Comparison of ENCODE assay signal across 1 cellular context in genomic region chr22:36506637-36507517, GRCh38.
TF ChIP-seq lines count a peak whose summit lies in the region.

FOXRED2 (minus strand) TSS chr22:36507040; CDS start chr22:36506422, 618 bp downstream.

TF ChIP-seq in HEK293, 187 proteins besides CTCF, POLR2A, EP300 and RAD21 (continued from another document and continues in another):
- TF ChIP-seq, protein P1, sequence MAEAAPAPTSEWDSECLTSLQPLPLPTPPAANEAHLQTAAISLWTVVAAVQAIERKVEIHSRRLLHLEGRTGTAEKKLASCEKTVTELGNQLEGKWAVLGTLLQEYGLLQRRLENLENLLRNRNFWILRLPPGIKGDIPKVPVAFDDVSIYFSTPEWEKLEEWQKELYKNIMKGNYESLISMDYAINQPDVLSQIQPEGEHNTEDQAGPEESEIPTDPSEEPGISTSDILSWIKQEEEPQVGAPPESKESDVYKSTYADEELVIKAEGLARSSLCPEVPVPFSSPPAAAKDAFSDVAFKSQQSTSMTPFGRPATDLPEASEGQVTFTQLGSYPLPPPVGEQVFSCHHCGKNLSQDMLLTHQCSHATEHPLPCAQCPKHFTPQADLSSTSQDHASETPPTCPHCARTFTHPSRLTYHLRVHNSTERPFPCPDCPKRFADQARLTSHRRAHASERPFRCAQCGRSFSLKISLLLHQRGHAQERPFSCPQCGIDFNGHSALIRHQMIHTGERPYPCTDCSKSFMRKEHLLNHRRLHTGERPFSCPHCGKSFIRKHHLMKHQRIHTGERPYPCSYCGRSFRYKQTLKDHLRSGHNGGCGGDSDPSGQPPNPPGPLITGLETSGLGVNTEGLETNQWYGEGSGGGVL (tag by site-specific recombination; IDR thresholded peaks at IDR 0.05) = peak; percentile 38; the same call in 1 of the 2 replicates
- TF ChIP-seq ZNF155 (tag by site-specific recombination; IDR thresholded peaks at IDR 0.05) (no peak), REPIN1 (tag by site-specific recombination; IDR thresholded peaks at IDR 0.05; ENCODE audit: low read depth) (0 out of 2 replicates have a peak, but pooled peaks have one; percentile 9), ZNF791 (tag by site-specific recombination; IDR thresholded peaks at IDR 0.05) (no peak), OVOL3 (tag by site-specific recombination; IDR thresholded peaks at IDR 0.05) (0 out of 2 replicates have a peak, but pooled peaks have one; percentile 12), ZNF596 (tag by site-specific recombination; IDR thresholded peaks at IDR 0.05) (peak; percentile 37; the same call in 1 of the 2 replicates), ZNF114 (tag by site-specific recombination; IDR thresholded peaks at IDR 0.05) (no peak), SP2 (tag by site-specific recombination; IDR thresholded peaks at IDR 0.05) (peak; percentile 69), ZNF610 (tag by site-specific recombination; IDR thresholded peaks at IDR 0.05; ENCODE audit: borderline replicate concordance) (peak; percentile 78; the same call in 1 of the 2 replicates), SALL2 (tag by site-specific recombination; IDR thresholded peaks at IDR 0.05; ENCODE audit: borderline replicate concordance) (no peak), ZNF660 (tag by site-specific recombination; IDR thresholded peaks at IDR 0.05) (peak; percentile 58; the same call in 1 of the 2 replicates), IKZF3 (tag by site-specific recombination; IDR thresholded peaks at IDR 0.05) (peak; percentile 77), SCRT2 (tag by site-specific recombination; IDR thresholded peaks at IDR 0.05) (peak; percentile 71), ZBTB11 (tag by site-specific recombination; conservative IDR thresholded peaks at IDR 0.05; ENCODE audit: low read depth) (no peak), ZNF112 (tag by site-specific recombination; IDR thresholded peaks at IDR 0.05) (no peak), ZNF394 (tag by site-specific recombination; IDR thresholded peaks at IDR 0.05; ENCODE audit: borderline replicate concordance) (0 out of 2 replicates have a peak, but pooled peaks have one; percentile 27), ZBTB8A (tag by site-specific recombination; IDR thresholded peaks at IDR 0.05) (0 out of 2 replicates have a peak, but pooled peaks have one; percentile 56), TRIM28 (IDR thresholded peaks at IDR 0.05; ENCODE audit: borderline replicate concordance, low read length) (peak; percentile 10; the same call in 1 of the 2 replicates), ZNF548 (tag by site-specific recombination; IDR thresholded peaks at IDR 0.05) (no peak), GLIS1 (tag by site-specific recombination; IDR thresholded peaks at IDR 0.05) (peak; percentile 53; the same call in 1 of the 2 replicates), ZNF621 (tag by site-specific recombination; IDR thresholded peaks at IDR 0.05) (no peak), TCF7L2 (IDR thresholded peaks at IDR 0.05; ENCODE audit: borderline replicate concordance, low read depth, low read length) (no peak), ZBTB1 (tag by site-specific recombination; IDR thresholded peaks at IDR 0.05) (0 out of 2 replicates have a peak, but pooled peaks have one; percentile 16), ZFP69B (tag by site-specific recombination; IDR thresholded peaks at IDR 0.05) (peak; percentile 17; the same call in 1 of the 2 replicates), ZNF521 (tag by site-specific recombination; IDR thresholded peaks at IDR 0.05) (no peak), ZNF449 (tag by site-specific recombination; IDR thresholded peaks at IDR 0.05) (peak; percentile 61), ZNF501 (tag by site-specific recombination; IDR thresholded peaks at IDR 0.05) (0 out of 2 replicates have a peak, but pooled peaks have one; percentile 27), HOXC10 (CRISPR knock-in tag; IDR thresholded peaks at IDR 0.05) (peak; percentile 91; the same call in 1 of the 2 replicates), ZNF76 (tag by site-specific recombination; IDR thresholded peaks at IDR 0.05; ENCODE audit: borderline replicate concordance, low read depth) (peak; percentile 56; the same call in 1 of the 2 replicates), ZSCAN30 (tag by site-specific recombination; IDR thresholded peaks at IDR 0.05) (peak; percentile 71; the same call in 1 of the 2 replicates), ZBTB20 (tag by site-specific recombination; IDR thresholded peaks at IDR 0.05) (peak; percentile 3; the same call in 1 of the 2 replicates), KLF16 (tag by site-specific recombination; IDR thresholded peaks at IDR 0.05) (peak; percentile 84), KLF10 (tag by site-specific recombination; IDR thresholded peaks at IDR 0.05) (peak; percentile 89; the same call in 1 of the 2 replicates)
- TF ChIP-seq, protein P2, sequence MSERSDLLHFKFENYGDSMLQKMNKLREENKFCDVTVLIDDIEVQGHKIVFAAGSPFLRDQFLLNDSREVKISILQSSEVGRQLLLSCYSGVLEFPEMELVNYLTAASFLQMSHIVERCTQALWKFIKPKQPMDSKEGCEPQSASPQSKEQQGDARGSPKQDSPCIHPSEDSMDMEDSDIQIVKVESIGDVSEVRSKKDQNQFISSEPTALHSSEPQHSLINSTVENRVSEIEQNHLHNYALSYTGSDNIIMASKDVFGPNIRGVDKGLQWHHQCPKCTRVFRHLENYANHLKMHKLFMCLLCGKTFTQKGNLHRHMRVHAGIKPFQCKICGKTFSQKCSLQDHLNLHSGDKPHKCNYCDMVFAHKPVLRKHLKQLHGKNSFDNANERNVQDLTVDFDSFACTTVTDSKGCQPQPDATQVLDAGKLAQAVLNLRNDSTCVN (tag by site-specific recombination; optimal IDR thresholded peaks at IDR 0.05) = peak; percentile 94
- TF ChIP-seq, protein P3, sequence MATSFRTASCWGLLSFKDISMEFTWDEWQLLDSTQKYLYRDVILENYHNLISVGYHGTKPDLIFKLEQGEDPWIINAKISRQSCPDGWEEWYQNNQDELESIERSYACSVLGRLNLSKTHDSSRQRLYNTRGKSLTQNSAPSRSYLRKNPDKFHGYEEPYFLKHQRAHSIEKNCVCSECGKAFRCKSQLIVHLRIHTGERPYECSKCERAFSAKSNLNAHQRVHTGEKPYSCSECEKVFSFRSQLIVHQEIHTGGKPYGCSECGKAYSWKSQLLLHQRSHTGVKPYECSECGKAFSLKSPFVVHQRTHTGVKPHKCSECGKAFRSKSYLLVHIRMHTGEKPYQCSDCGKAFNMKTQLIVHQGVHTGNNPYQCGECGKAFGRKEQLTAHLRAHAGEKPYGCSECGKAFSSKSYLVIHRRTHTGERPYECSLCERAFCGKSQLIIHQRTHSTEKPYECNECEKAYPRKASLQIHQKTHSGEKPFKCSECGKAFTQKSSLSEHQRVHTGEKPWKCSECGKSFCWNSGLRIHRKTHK (tag by site-specific recombination; IDR thresholded peaks at IDR 0.05) = no peak
- TF ChIP-seq, protein P4, sequence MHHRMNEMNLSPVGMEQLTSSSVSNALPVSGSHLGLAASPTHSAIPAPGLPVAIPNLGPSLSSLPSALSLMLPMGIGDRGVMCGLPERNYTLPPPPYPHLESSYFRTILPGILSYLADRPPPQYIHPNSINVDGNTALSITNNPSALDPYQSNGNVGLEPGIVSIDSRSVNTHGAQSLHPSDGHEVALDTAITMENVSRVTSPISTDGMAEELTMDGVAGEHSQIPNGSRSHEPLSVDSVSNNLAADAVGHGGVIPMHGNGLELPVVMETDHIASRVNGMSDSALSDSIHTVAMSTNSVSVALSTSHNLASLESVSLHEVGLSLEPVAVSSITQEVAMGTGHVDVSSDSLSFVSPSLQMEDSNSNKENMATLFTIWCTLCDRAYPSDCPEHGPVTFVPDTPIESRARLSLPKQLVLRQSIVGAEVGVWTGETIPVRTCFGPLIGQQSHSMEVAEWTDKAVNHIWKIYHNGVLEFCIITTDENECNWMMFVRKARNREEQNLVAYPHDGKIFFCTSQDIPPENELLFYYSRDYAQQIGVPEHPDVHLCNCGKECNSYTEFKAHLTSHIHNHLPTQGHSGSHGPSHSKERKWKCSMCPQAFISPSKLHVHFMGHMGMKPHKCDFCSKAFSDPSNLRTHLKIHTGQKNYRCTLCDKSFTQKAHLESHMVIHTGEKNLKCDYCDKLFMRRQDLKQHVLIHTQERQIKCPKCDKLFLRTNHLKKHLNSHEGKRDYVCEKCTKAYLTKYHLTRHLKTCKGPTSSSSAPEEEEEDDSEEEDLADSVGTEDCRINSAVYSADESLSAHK (tag by site-specific recombination; IDR thresholded peaks at IDR 0.05) = 0 out of 2 replicates have a peak, but pooled peaks have one; percentile 31
- TF ChIP-seq, protein P5, sequence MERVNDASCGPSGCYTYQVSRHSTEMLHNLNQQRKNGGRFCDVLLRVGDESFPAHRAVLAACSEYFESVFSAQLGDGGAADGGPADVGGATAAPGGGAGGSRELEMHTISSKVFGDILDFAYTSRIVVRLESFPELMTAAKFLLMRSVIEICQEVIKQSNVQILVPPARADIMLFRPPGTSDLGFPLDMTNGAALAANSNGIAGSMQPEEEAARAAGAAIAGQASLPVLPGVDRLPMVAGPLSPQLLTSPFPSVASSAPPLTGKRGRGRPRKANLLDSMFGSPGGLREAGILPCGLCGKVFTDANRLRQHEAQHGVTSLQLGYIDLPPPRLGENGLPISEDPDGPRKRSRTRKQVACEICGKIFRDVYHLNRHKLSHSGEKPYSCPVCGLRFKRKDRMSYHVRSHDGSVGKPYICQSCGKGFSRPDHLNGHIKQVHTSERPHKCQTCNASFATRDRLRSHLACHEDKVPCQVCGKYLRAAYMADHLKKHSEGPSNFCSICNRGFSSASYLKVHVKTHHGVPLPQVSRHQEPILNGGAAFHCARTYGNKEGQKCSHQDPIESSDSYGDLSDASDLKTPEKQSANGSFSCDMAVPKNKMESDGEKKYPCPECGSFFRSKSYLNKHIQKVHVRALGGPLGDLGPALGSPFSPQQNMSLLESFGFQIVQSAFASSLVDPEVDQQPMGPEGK (tag by site-specific recombination; IDR thresholded peaks at IDR 0.05) = peak; percentile 85
- TF ChIP-seq, protein P6, sequence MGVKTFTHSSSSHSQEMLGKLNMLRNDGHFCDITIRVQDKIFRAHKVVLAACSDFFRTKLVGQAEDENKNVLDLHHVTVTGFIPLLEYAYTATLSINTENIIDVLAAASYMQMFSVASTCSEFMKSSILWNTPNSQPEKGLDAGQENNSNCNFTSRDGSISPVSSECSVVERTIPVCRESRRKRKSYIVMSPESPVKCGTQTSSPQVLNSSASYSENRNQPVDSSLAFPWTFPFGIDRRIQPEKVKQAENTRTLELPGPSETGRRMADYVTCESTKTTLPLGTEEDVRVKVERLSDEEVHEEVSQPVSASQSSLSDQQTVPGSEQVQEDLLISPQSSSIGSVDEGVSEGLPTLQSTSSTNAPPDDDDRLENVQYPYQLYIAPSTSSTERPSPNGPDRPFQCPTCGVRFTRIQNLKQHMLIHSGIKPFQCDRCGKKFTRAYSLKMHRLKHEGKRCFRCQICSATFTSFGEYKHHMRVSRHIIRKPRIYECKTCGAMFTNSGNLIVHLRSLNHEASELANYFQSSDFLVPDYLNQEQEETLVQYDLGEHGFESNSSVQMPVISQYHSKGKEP (tag by site-specific recombination; IDR thresholded peaks at IDR 0.05) = peak; percentile 79
- TF ChIP-seq, protein P7, sequence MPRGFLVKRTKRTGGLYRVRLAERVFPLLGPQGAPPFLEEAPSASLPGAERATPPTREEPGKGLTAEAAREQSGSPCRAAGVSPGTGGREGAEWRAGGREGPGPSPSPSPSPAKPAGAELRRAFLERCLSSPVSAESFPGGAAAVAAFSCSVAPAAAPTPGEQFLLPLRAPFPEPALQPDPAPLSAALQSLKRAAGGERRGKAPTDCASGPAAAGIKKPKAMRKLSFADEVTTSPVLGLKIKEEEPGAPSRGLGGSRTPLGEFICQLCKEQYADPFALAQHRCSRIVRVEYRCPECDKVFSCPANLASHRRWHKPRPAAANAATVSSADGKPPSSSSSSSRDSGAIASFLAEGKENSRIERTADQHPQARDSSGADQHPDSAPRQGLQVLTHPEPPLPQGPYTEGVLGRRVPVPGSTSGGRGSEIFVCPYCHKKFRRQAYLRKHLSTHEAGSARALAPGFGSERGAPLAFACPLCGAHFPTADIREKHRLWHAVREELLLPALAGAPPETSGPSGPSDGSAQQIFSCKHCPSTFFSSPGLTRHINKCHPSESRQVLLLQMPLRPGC (tag by site-specific recombination; IDR thresholded peaks at IDR 0.05) = 0 out of 2 replicates have a peak, but pooled peaks have one; percentile 51
